ENCODE assay signal across 1 cellular context in genomic region chr15:95840004-95840403, GRCh38.
TF ChIP-seq lines count a peak whose summit lies in the region.

No MANE protein-coding gene starts in this region.

TF ChIP-seq in HepG2, 621 proteins besides CTCF, POLR2A, EP300 and RAD21 (continued from another document):
- TF ChIP-seq RFX5 (IDR thresholded peaks at IDR 0.05; ENCODE audit: low read depth, low read length) (no peak), CHD2 (IDR thresholded peaks at IDR 0.05; ENCODE audit: low read depth, low read length) (no peak), AHR (CRISPR knock-in tag; IDR thresholded peaks at IDR 0.05) (no peak), ZBTB38 (CRISPR knock-in tag; IDR thresholded peaks at IDR 0.05) (no peak), ZNF33B (CRISPR knock-in tag; IDR thresholded peaks at IDR 0.05) (no peak), TCF7 (IDR thresholded peaks at IDR 0.05; ENCODE audit: low read depth) (no peak), ZBTB14 (CRISPR knock-in tag; IDR thresholded peaks at IDR 0.05) (no peak), ZMAT3 (CRISPR knock-in tag; conservative IDR thresholded peaks at IDR 0.05) (no peak), NFIC (IDR thresholded peaks at IDR 0.05; ENCODE audit: low read length) (no peak), ATF4 (CRISPR knock-in tag; IDR thresholded peaks at IDR 0.05) (no peak), ZFP62 (CRISPR knock-in tag; IDR thresholded peaks at IDR 0.05) (no peak)
- TF ChIP-seq, protein P1, sequence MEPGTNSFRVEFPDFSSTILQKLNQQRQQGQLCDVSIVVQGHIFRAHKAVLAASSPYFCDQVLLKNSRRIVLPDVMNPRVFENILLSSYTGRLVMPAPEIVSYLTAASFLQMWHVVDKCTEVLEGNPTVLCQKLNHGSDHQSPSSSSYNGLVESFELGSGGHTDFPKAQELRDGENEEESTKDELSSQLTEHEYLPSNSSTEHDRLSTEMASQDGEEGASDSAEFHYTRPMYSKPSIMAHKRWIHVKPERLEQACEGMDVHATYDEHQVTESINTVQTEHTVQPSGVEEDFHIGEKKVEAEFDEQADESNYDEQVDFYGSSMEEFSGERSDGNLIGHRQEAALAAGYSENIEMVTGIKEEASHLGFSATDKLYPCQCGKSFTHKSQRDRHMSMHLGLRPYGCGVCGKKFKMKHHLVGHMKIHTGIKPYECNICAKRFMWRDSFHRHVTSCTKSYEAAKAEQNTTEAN (CRISPR knock-in tag; conservative IDR thresholded peaks at IDR 0.05): no peak
- TF ChIP-seq, protein P2, sequence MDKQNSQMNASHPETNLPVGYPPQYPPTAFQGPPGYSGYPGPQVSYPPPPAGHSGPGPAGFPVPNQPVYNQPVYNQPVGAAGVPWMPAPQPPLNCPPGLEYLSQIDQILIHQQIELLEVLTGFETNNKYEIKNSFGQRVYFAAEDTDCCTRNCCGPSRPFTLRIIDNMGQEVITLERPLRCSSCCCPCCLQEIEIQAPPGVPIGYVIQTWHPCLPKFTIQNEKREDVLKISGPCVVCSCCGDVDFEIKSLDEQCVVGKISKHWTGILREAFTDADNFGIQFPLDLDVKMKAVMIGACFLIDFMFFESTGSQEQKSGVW (CRISPR knock-in tag; IDR thresholded peaks at IDR 0.05; ENCODE audit: borderline replicate concordance): no peak
